Comparison of ENCODE assay signal across 8 cellular contexts in the genomic region with DNA sequence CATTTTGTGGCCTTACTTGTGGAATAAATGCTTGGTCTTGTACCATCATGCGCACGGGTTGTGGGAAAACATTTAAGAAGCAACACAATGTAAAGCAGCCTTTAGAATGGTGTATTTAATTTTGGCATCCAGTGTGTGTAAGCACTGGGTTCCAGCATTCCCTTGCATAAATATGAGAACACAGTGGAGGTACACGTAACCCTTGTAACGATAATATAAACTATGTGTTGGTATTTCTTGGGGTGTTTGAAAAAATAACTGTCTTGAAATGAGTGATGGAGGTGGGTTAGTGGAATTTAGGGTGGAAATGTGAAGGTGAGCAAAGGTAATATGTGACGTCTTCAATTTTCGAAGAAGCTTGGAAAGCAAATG. TPM values are rescaled to one million over a fixed set of nuclear protein-coding genes. Genes with fewer than 3 reads are reported as not detected.
DNase-seq lines count a peak whose midpoint lies in the region; ATAC-seq, FAIRE-seq and TF ChIP-seq lines count a peak whose summit lies in the region.

No MANE protein-coding gene starts in this region.

- no peak for DNase-seq in activated T-cell treated with anti-CD3 and anti-CD28 coated beads, Interleukin-2, amount 50 U/mL, for 4 hours
- no peak for DNase-seq in activated T-cell treated with anti-CD3 and anti-CD28 coated beads, Interleukin-2, amount 50 U/mL, for 1 hour
- peak; percentile 13 for DNase-seq in GM12878 (ENCODE audit: low read depth, low spot score)
- DNase-seq in lower leg skin (ENCODE audit: low spot score in 2 of 2): no peak
- no peak for DNase-seq in tibial nerve (ENCODE audit: low spot score in 2 of 2)
- no peak for DNase-seq in pons (ENCODE audit: low spot score)
- DNase-seq in superior temporal gyrus (ENCODE audit: extremely low spot score): no peak

- no peaks in the 10 kb centered on the region for H3K27me3 Mint-ChIP-seq in activated T-cell treated with anti-CD3 and anti-CD28 coated beads, Interleukin-2, amount 50 U/mL, for 4 hours (ENCODE audit: low read depth)

- ATAC-seq in activated T-cell treated with anti-CD3 and anti-CD28 coated beads, Interleukin-2, amount 50 U/mL, for 4 hours: no peak
- ATAC-seq in GM12878: no peak
- ATAC-seq in HG03439 (IDR thresholded peaks at IDR 0.05; ENCODE audit: unreplicated experiment): no peak

- peak overlapping the region; percentile 77 for H2AFZ ChIP-seq in GM12878 (ENCODE audit: control insufficient read depth, low read depth, low read length)

- WGBS in GM12878 (ENCODE audit: insufficient coverage, insufficient replicate concordance, low lambda C conversion rate, missing lambda C conversion rate): 66% methylated on average over 6 of the region's 6 CpGs
- 45 to 61% methylated on average over 6 of the region's 6 CpGs for WGBS in lower leg skin, 2 donors
- WGBS in tibial nerve, 2 donors: 54 to 65% methylated on average over 6 of the region's 6 CpGs

- CTCF ChIA-PET in GM12878 (lab: Yijun Ruan, JAX): interaction anchor here (0.7 to 1.0 kb wide), 2 partner anchors 10 to 34 kb away, joined by 3 read pairs; no protein-coding TSS in a partner anchor

- RAD21 ChIA-PET in GM12878 (lab: Charles Lee; ENCODE audit: unreplicated experiment): no interaction called here

- peak overlapping the region; percentile 89 for H3K4me3 Mint-ChIP-seq in activated T-cell treated with anti-CD3 and anti-CD28 coated beads, Interleukin-2, amount 50 U/mL, for 4 hours

- H3K36me3 Mint-ChIP-seq in activated T-cell treated with anti-CD3 and anti-CD28 coated beads, Interleukin-2, amount 50 U/mL, for 4 hours (ENCODE audit: insufficient read depth): no peaks in the 10 kb centered on the region

- no peaks in the 10 kb centered on the region for H3K27me3 ChIP-seq in GM12878 (replicated peaks in 1 of 2; ENCODE audit: control insufficient read depth in 2 of 2, insufficient read depth in 2 of 2, low read length in 1 of 2)
- no peaks in the 10 kb centered on the region for H3K27me3 ChIP-seq in tibial nerve

- no peak for FAIRE-seq in GM12878 (lab: Jason Lieb, UNC)

- peak overlapping the region; percentile 42; the same call in 1 of the 2 replicates for H3K27ac ChIP-seq in GM12878 (ENCODE audit: control insufficient read depth, insufficient read depth)
- H3K27ac ChIP-seq in tibial nerve: peak overlapping the region in 3 of 4 donors; percentile 91 to 98 (median 95)

- H3K4me1 Mint-ChIP-seq in activated T-cell treated with anti-CD3 and anti-CD28 coated beads, Interleukin-2, amount 50 U/mL, for 4 hours (ENCODE audit: low read depth): peaks cover 29% of the 10 kb centered on the region

- TF ChIP-seq POLR2A in GM12878 (IDR thresholded peaks at IDR 0.05; ENCODE audit: low read depth, low read length) (no peak), lower leg skin (IDR thresholded peaks at IDR 0.05) (no peak), tibial nerve (IDR thresholded peaks at IDR 0.05) (no peak)

- H3K9me3 ChIP-seq in GM12878 (replicated peaks; ENCODE audit: control insufficient read depth, insufficient read depth, low read length): no peaks in the 10 kb centered on the region
- no peaks in the 10 kb centered on the region for H3K9me3 ChIP-seq in tibial nerve

- in situ Hi-C loops in GM12878 (cut with MboI): no loop called here

- no peak for TF ChIP-seq EP300 in GM12878 (IDR thresholded peaks at IDR 0.05; ENCODE audit: borderline replicate concordance in 1 of 2, control insufficient read depth in 1 of 2, low read depth in 2 of 2, low read length in 2 of 2)
- no peak for TF ChIP-seq EP300 in tibial nerve (IDR thresholded peaks at IDR 0.05)

- BruUV-seq in GM12878 (replicated peaks; lab: Mats Ljungman, UMichigan): no TSS peak

- intact Hi-C loops in GM12878 (cut with micrococcal nuclease; ENCODE audit: unreplicated experiment): no loop called here
- intact Hi-C loops in lower leg skin (cut with DNase I; ENCODE audit: low total_unique reads): no loop called here

- H3K4me3 ChIP-seq in GM12878: peak overlapping the region; percentile 93
- peak overlapping the region; percentile 33 for H3K4me3 ChIP-seq in lower leg skin (ENCODE audit: low read depth, poor library complexity, severe bottlenecking)
- peak overlapping the region; percentile 86 to 98 (median 90) for H3K4me3 ChIP-seq in tibial nerve

- H3K4me2 ChIP-seq in GM12878 (ENCODE audit: control insufficient read depth, insufficient read depth): peak overlapping the region; percentile 92

- TF ChIP-seq RAD21 in GM12878 (IDR thresholded peaks at IDR 0.05; ENCODE audit: insufficient read depth, low read depth, low read length): no peak

- POLR2A ChIA-PET in GM12878 (lab: Charles Lee): no interaction called here

- H3K36me3 ChIP-seq in GM12878 (ENCODE audit: control insufficient read depth in 2 of 2, insufficient read depth in 2 of 2, low read length in 1 of 2): peaks cover 0 to 3% of the 10 kb centered on the region in 2 experiments; a peak in 2 of 4 replicates
- H3K36me3 ChIP-seq in tibial nerve: peaks cover 0 to 4% (median 0%) of the 10 kb centered on the region in 3 donors

- H3K4me1 ChIP-seq in GM12878 (ENCODE audit: control insufficient read depth, insufficient read depth, low read length): peaks cover 5% of the 10 kb centered on the region
- H3K4me1 ChIP-seq in tibial nerve: peaks cover 0 to 20% (median 4%) of the 10 kb centered on the region in 4 donors

- peak overlapping the region; percentile 58; the same call in 1 of the 2 replicates for H3K9ac ChIP-seq in GM12878 (ENCODE audit: control insufficient read depth, insufficient read depth, low read length)

- no peaks in the 10 kb centered on the region for H3K9me3 Mint-ChIP-seq in activated T-cell treated with anti-CD3 and anti-CD28 coated beads, Interleukin-2, amount 50 U/mL, for 4 hours

- SMC1A ChIA-PET in GM12878 (lab: Charles Lee; ENCODE audit: uncharacterized antibody, unreplicated experiment): interaction anchor here (1.0 to 1.3 kb wide), 2 partner anchors 17 to 19 kb away, joined by 3 to 4 read pairs; no protein-coding TSS in a partner anchor

- no peaks in the 10 kb centered on the region for H4K20me1 ChIP-seq in GM12878 (ENCODE audit: control insufficient read depth, insufficient read depth)

- TF ChIP-seq CTCF in GM12878 (IDR thresholded peaks at IDR 0.05 in 2 of 3, conservative IDR thresholded peaks at IDR 0.05 in 1 of 3; ENCODE audit: control insufficient read depth in 2 of 3, extremely low read depth in 1 of 3, insufficient read depth in 1 of 3, low read depth in 3 of 3, low read length in 3 of 3) (no peak), lower leg skin (IDR thresholded peaks at IDR 0.05) (peak in 1 of 3 donors; percentile 2), tibial nerve (IDR thresholded peaks at IDR 0.05) (no peak)

- H3K79me2 ChIP-seq in GM12878 (ENCODE audit: control insufficient read depth, insufficient read depth, low read length): peaks cover 36% of the 10 kb centered on the region

TF ChIP-seq in GM12878, 131 proteins besides CTCF, POLR2A, EP300 and RAD21 (continues in another document):
- 0 out of 2 replicates have a peak, but pooled peaks have one; percentile 0 for TF ChIP-seq SMAD5 (IDR thresholded peaks at IDR 0.05; ENCODE audit: low read depth)
- TF ChIP-seq, protein P1, sequence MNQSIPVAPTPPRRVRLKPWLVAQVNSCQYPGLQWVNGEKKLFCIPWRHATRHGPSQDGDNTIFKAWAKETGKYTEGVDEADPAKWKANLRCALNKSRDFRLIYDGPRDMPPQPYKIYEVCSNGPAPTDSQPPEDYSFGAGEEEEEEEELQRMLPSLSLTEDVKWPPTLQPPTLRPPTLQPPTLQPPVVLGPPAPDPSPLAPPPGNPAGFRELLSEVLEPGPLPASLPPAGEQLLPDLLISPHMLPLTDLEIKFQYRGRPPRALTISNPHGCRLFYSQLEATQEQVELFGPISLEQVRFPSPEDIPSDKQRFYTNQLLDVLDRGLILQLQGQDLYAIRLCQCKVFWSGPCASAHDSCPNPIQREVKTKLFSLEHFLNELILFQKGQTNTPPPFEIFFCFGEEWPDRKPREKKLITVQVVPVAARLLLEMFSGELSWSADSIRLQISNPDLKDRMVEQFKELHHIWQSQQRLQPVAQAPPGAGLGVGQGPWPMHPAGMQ (IDR thresholded peaks at IDR 0.05; ENCODE audit: borderline replicate concordance): no peak
- TF ChIP-seq, protein P2, sequence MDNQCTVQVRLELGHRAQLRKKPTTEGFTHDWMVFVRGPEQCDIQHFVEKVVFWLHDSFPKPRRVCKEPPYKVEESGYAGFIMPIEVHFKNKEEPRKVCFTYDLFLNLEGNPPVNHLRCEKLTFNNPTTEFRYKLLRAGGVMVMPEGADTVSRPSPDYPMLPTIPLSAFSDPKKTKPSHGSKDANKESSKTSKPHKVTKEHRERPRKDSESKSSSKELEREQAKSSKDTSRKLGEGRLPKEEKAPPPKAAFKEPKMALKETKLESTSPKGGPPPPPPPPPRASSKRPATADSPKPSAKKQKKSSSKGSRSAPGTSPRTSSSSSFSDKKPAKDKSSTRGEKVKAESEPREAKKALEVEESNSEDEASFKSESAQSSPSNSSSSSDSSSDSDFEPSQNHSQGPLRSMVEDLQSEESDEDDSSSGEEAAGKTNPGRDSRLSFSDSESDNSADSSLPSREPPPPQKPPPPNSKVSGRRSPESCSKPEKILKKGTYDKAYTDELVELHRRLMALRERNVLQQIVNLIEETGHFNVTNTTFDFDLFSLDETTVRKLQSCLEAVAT (IDR thresholded peaks at IDR 0.05): peak; percentile 98

RNA-seq across cellular contexts. Expression of a gene that starts 2.1 kb away (rescaled TPM):
- 10 to 100 TPM; 18.2 to 19.4 (median 18.5) TPM for total RNA-seq in activated T-cell treated with anti-CD3 and anti-CD28 coated beads, Interleukin-2, amount 50 U/mL, for 4 hours
- 85.1 and 104 TPM in 2 replicates for total RNA-seq in GM12878 (2013; cell fraction: nucleolus; rRNA removed)
- total RNA-seq in GM12878 (2014; rRNA removed) (8.9 and 11.7 TPM in 2 replicates), GM12878 (2014; rRNA removed; fragmentation: Illumina TruSeq; extraction: Trizol) (15.7 and 16.0 TPM in 2 replicates), GM12878 (2021) (20.8 and 22.1 TPM in 2 replicates), lower leg skin (10 to 100 TPM; 16.7 to 30.7 (median 17.7) TPM), tibial nerve (10 to 100 TPM; 35.0 to 80.4 (median 40.6) TPM)
- 11.4 TPM for polyA plus RNA-seq in GM12878 (2011; ENCODE audit: low read depth)
- polyA plus RNA-seq in GM12878 (2011; rRNA removed) (62.6 and 82.7 TPM in 2 replicates), GM12878 (2014; fragmentation: Illumina TruSeq; extraction: Trizol) (16.7 and 16.8 TPM in 2 replicates), GM12878 (2014; fragmentation: Nextera tagmentation; extraction: Ambion mirVana) (10 to 100 TPM in 1 of 2 experiments, 1 to 10 TPM in 1; 7.1 to 12.0 TPM), GM12878 (2014; rRNA removed) (16.9 and 18.4 TPM in 2 replicates), GM12878 (2016; fragmentation: Nextera tagmentation; extraction: Ambion mirVana) (10 to 100 TPM; 19.2 to 20.6 TPM)
- polyA plus RNA-seq in GM12878 (2011; cell fraction: cytosol; rRNA removed): 35.5 and 37.3 TPM in 2 replicates
- polyA plus RNA-seq in GM12878 (2011; cell fraction: nucleus; rRNA removed): 125 and 186 TPM in 2 replicates
- 9.2 and 18.3 TPM in 2 replicates for polyA plus RNA-seq in GM12878 (2012)
- polyA minus RNA-seq in GM12878 (2011; rRNA and poly(A)+ RNA removed): 91.8 and 104 TPM in 2 replicates
- 19.2 and 20.5 TPM in 2 replicates for polyA minus RNA-seq in GM12878 (2011; cell fraction: cytosol; rRNA and poly(A)+ RNA removed)
- polyA minus RNA-seq in GM12878 (2011; cell fraction: nucleus; rRNA and poly(A)+ RNA removed): 60.2 and 75.0 TPM in 2 replicates

Comparison
In these comparisons a context has a peak if more than half of its experiments do, and no peak if none do; other contexts are left out.
1. H3K4me3 ChIP-seq: peak in every context shown above with its lines; median percentile 93 in GM12878; 90 in tibial nerve; 33 in lower leg skin.